ENCODE assay signal across 9 cellular contexts in genomic region chr1:16628361-16629111, GRCh38. TPM values are rescaled to one million over a fixed set of nuclear protein-coding genes. Genes with fewer than 3 reads are reported as not detected.
DNase-seq lines count a peak whose midpoint lies in the region; ATAC-seq and TF ChIP-seq lines count a peak whose summit lies in the region.
"Had no signal": no experiment of that assay in that cellular context is flagged by ENCODE, and none has a peak within 500 bp of the region (broad histone marks: within the 10 kb centered on the region; RNA-seq: fewer than 3 reads in every experiment).

No MANE protein-coding gene starts in this region.

- DNase-seq in activated CD4-positive, alpha-beta T cell treated with anti-CD3 and anti-CD28 coated beads for 1 hour, result peak; percentile 11
- DNase-seq in activated CD4-positive, alpha-beta T cell treated with anti-CD3 and anti-CD28 coated beads, Interleukin-2, amount 10 ng/mL, durations not matched to agents 24 days and 14 days, result no peak
- peak; percentile 15 to 60 (median 55) for DNase-seq in Peyer's patch
- peak; percentile 28 to 74 (median 56) for DNase-seq in right cardiac atrium
- no peak for DNase-seq in NCI-H187 (lab: John Stamatoyannopoulos, UW)
- DNase-seq: DMS 273 treated with DMSO at 0.1 percent for 48 hours had no signal

- H3K27me3 ChIP-seq in Peyer's patch (no peaks in the 10 kb centered on the region), right cardiac atrium (ENCODE audit: control insufficient read depth, insufficient read depth) (no peaks in the 10 kb centered on the region), skeletal muscle tissue (ENCODE audit: control insufficient read depth in 3 of 3, insufficient read depth in 3 of 3, low read length in 3 of 3) (no peaks in the 10 kb centered on the region)

- H3K36me3 Mint-ChIP-seq in activated CD4-positive, alpha-beta T cell treated with anti-CD3 and anti-CD28 coated beads, Interleukin-2, amount 10 ng/mL, durations not matched to agents 24 days and 14 days (ENCODE audit: low read depth), result peaks cover 64% of the 10 kb centered on the region

- no peak overlapping the region for H3K27ac Mint-ChIP-seq in activated CD4-positive, alpha-beta T cell treated with anti-CD3 and anti-CD28 coated beads, Interleukin-2, amount 10 ng/mL, durations not matched to agents 24 days and 14 days

- H3K9me3 ChIP-seq in Peyer's patch (no peaks in the 10 kb centered on the region), right cardiac atrium (ENCODE audit: control insufficient read depth, low read length) (no peaks in the 10 kb centered on the region), skeletal muscle tissue (ENCODE audit: control insufficient read depth in 3 of 3, low read length in 3 of 3) (no peaks in the 10 kb centered on the region)

- no peak overlapping the region for H3K27ac ChIP-seq in Peyer's patch
- no peak overlapping the region for H3K27ac ChIP-seq in right cardiac atrium (ENCODE audit: low read length)
- H3K27ac ChIP-seq in skeletal muscle tissue (ENCODE audit: low read depth, low read length), result no peak overlapping the region

- intact Hi-C loops in activated CD4-positive, alpha-beta T cell treated with anti-CD3 and anti-CD28 coated beads, Interleukin-2, amount 10 ng/mL, durations not matched to agents 24 days and 14 days (cut with micrococcal nuclease), result no loop called here
- intact Hi-C loops in right cardiac atrium (cut with DNase I), result no loop called here

- 90% methylated on average over 19 of the region's 19 CpGs for WGBS in right cardiac atrium

- TF ChIP-seq POLR2A in Peyer's patch (IDR thresholded peaks at IDR 0.05), result no peak

- H3K4me3 Mint-ChIP-seq in activated CD4-positive, alpha-beta T cell treated with anti-CD3 and anti-CD28 coated beads, Interleukin-2, amount 10 ng/mL, durations not matched to agents 24 days and 14 days, result no peak overlapping the region

- TF ChIP-seq CTCF in Peyer's patch (IDR thresholded peaks at IDR 0.05), result no peak

- no peaks in the 10 kb centered on the region for H3K27me3 Mint-ChIP-seq in activated CD4-positive, alpha-beta T cell treated with anti-CD3 and anti-CD28 coated beads, Interleukin-2, amount 10 ng/mL, durations not matched to agents 24 days and 14 days

- no peaks in the 10 kb centered on the region for H3K9me3 Mint-ChIP-seq in activated CD4-positive, alpha-beta T cell treated with anti-CD3 and anti-CD28 coated beads, Interleukin-2, amount 10 ng/mL, durations not matched to agents 24 days and 14 days

- ATAC-seq in right cardiac atrium, result no peak
- no peak for ATAC-seq in GM21737 (IDR thresholded peaks at IDR 0.05; ENCODE audit: unreplicated experiment)
- no peak for ATAC-seq in HG03108 (IDR thresholded peaks at IDR 0.05; ENCODE audit: unreplicated experiment)

- H3K4me1 ChIP-seq in Peyer's patch (peaks cover 0 to 7% (median 0%) of the 10 kb centered on the region in 4 donors), right cardiac atrium (ENCODE audit: control insufficient read depth, insufficient read depth, low read length) (no peaks in the 10 kb centered on the region), skeletal muscle tissue (ENCODE audit: control insufficient read depth in 3 of 3, insufficient read depth in 3 of 3, low read length in 3 of 3) (peaks cover 8 to 22% (median 18%) of the 10 kb centered on the region in 3 donors)

- peak overlapping the region in 2 of 3 donors; percentile 35 to 50 for H3K9ac ChIP-seq in skeletal muscle tissue (ENCODE audit: low read depth in 1 of 3, low read length in 3 of 3)

- peaks cover 2 to 91% (median 6%) of the 10 kb centered on the region in 3 donors for H3K36me3 ChIP-seq in Peyer's patch
- peaks cover 55 to 85% (median 82%) of the 10 kb centered on the region in 3 donors for H3K36me3 ChIP-seq in skeletal muscle tissue (ENCODE audit: control insufficient read depth in 3 of 3, insufficient read depth in 3 of 3, low read length in 3 of 3)

- H3K4me3 ChIP-seq in Peyer's patch, result no peak overlapping the region
- H3K4me3 ChIP-seq in right cardiac atrium (ENCODE audit: low read length), result no peak overlapping the region
- peak overlapping the region in 1 of 3 donors; percentile 13 for H3K4me3 ChIP-seq in skeletal muscle tissue (ENCODE audit: low read length in 3 of 3)

- peaks cover 3% of the 10 kb centered on the region for H3K4me1 Mint-ChIP-seq in activated CD4-positive, alpha-beta T cell treated with anti-CD3 and anti-CD28 coated beads, Interleukin-2, amount 10 ng/mL, durations not matched to agents 24 days and 14 days

RNA-seq across cellular contexts. Expression of gene NBPF1, which starts 15.2 kb away (rescaled TPM):
- total RNA-seq in activated CD4-positive, alpha-beta T cell treated with anti-CD3 and anti-CD28 coated beads, Interleukin-2, amount 10 ng/mL, durations not matched to agents 24 days and 14 days, result 4.2 and 5.1 TPM in 2 replicates
- total RNA-seq in Peyer's patch (100 to 1,000 TPM in 3 of 4 donors, 10 to 100 TPM in 1; 73.9 to 145 (median 115) TPM), right cardiac atrium (10 to 100 TPM in 3 of 4 donors, 1 to 10 TPM in 1; 8.9 to 18.7 (median 15.7) TPM), skeletal muscle tissue (69.4 TPM)
- polyA plus RNA-seq in right cardiac atrium, result 6.5 TPM

RNA-seq across cellular contexts. Expression of gene RNU1-3, which starts 38.2 kb away (rescaled TPM):
- total RNA-seq in activated CD4-positive, alpha-beta T cell treated with anti-CD3 and anti-CD28 coated beads, Interleukin-2, amount 10 ng/mL, durations not matched to agents 24 days and 14 days, result 1,962 and 2,189 TPM in 2 replicates
- total RNA-seq in Peyer's patch (under 1 TPM; under 0.01 TPM), right cardiac atrium (1,000 to 10,000 TPM; 3,675 to 8,578 (median 7,073) TPM), skeletal muscle tissue (under 0.01 TPM)
- polyA plus RNA-seq in right cardiac atrium, result not detected

Comparison
In these comparisons a context has a peak if more than half of its experiments do, and no peak if none do; other contexts are left out.
1. DNase-seq: peak in activated CD4-positive, alpha-beta T cell treated with anti-CD3 and anti-CD28 coated beads for 1 hour (single experiment), Peyer's patch (3 of 3) and right cardiac atrium (3 of 3); none in activated CD4-positive, alpha-beta T cell treated with anti-CD3 and anti-CD28 coated beads, Interleukin-2, amount 10 ng/mL, durations not matched to agents 24 days and 14 days (single experiment) and NCI-H187 (0 of 2).
2. RNA of gene RNU1-3, which starts 38.2 kb away (total RNA-seq): 3,675 to 8,578 TPM in right cardiac atrium and 1,962 to 2,189 TPM in activated CD4-positive, alpha-beta T cell treated with anti-CD3 and anti-CD28 coated beads, Interleukin-2, amount 10 ng/mL, durations not matched to agents 24 days and 14 days; under 0.01 TPM in Peyer's patch and under 0.01 TPM in skeletal muscle tissue (single experiment); every median in the first group is over 1,000 times any median in the second.